Comparison of ENCODE assay signal across 8 cellular contexts in the genomic region with DNA sequence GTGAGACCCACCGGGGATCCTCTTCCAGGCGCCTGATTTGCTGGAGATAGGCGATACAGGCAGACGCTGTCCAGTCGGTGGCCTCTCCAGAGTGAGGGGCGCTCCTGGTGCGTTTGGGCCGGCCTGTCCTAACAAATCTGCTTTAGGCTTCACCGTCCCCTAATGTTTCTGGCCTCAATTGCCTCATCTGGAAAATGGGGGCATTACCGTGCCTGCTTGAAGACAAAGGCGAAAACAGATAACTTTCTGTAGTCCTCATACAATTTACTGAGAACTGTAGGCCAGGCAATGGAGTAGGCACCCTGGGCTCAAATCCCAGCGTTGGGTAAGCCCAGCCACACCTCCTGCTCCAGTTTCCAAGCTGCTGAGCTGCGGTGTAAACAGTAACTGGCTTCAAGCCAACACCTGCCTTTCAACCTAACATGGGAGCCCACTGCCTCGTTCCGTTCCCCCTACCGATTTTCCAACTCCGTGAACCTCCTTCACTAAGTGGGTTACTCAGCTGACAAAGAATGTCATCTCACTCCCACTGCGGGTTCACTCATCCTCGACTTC. TPM values are rescaled to one million over a fixed set of nuclear protein-coding genes. Genes with fewer than 3 reads are reported as not detected.
A peak's percentile ranks its signal among the peaks of the same experiment; 100 is the strongest.
DNase-seq lines count a peak whose midpoint lies in the region; ATAC-seq and TF ChIP-seq lines count a peak whose summit lies in the region.

No MANE protein-coding gene starts in this region.

- CTCF ChIA-PET in PC-9 (lab: Charles Lee): interaction anchor here (1.0 to 1.2 kb wide), 2 partner anchors 298 to 423 kb away, joined by 3 to 4 read pairs; no protein-coding TSS in a partner anchor

- H3K27me3 ChIP-seq in PC-9 (ENCODE audit: insufficient read depth, low read depth) (no peaks in the 10 kb centered on the region), osteoblast (ENCODE audit: insufficient read depth, low read length) (no peaks in the 10 kb centered on the region)

- H4K20me1 ChIP-seq in PC-9 (ENCODE audit: insufficient read depth) (no peaks in the 10 kb centered on the region), osteoblast (ENCODE audit: insufficient read depth, low read length) (no peaks in the 10 kb centered on the region)

- no peaks in the 10 kb centered on the region for H3K9me2 ChIP-seq in PC-9 (ENCODE audit: insufficient read depth)

- H3K9me3 ChIP-seq in PC-9 (ENCODE audit: insufficient read depth, low read depth): no peaks in the 10 kb centered on the region
- H3K9me3 ChIP-seq in osteoblast (ENCODE audit: low read depth, low read length): no peaks in the 10 kb centered on the region

- H3K4me1 ChIP-seq in PC-9 (replicated peaks; ENCODE audit: insufficient read depth): peaks cover 8% of the 10 kb centered on the region; the same call in 1 of the 2 replicates
- H3K4me1 ChIP-seq in osteoblast (ENCODE audit: insufficient read depth, low read length): peaks cover 2% of the 10 kb centered on the region

- H3K4me2 ChIP-seq in PC-9 (peak overlapping the region; percentile 83), osteoblast (ENCODE audit: insufficient read depth, low read length) (peak overlapping the region; percentile 81)

- POLR2A ChIA-PET in PC-9 (lab: Charles Lee; ENCODE audit: unreplicated experiment): no interaction called here

- TF ChIP-seq CTCF in PC-9 (conservative IDR thresholded peaks at IDR 0.05) (no peak), osteoblast (IDR thresholded peaks at IDR 0.05; ENCODE audit: extremely low read depth, low read depth, low read length) (no peak)

- intact Hi-C loops in PC-9 (cut with micrococcal nuclease; ENCODE audit: unreplicated experiment): loop anchor here (10.0 kb wide), 2 partner anchors 358 to 418 kb away; a partner anchor contains a TSS

- H3K27ac ChIP-seq in PC-9: no peak overlapping the region
- H3K27ac ChIP-seq in epithelial cell of prostate: peak overlapping the region; percentile 61
- H3K27ac ChIP-seq in osteoblast (ENCODE audit: low read depth, low read length): peak overlapping the region; percentile 60

- no peak for ATAC-seq in GM18498 (IDR thresholded peaks at IDR 0.05; ENCODE audit: unreplicated experiment)

- peaks cover 10% of the 10 kb centered on the region; the same call in 1 of the 2 replicates for H3F3A ChIP-seq in PC-9 (ENCODE audit: insufficient read depth, low read depth)

- H3K36me3 ChIP-seq in PC-9 (ENCODE audit: low read depth) (no peaks in the 10 kb centered on the region), osteoblast (ENCODE audit: insufficient read depth, low read length) (no peaks in the 10 kb centered on the region)

- H2AFZ ChIP-seq in PC-9 (peak overlapping the region; percentile 64; the same call in 1 of the 2 replicates), osteoblast (ENCODE audit: low read length) (peak overlapping the region; percentile 91)

- BruUV-seq in PC-9 (replicated peaks; lab: Mats Ljungman, UMichigan): no TSS peak

- DNase-seq in NCI-H1417 (lab: John Stamatoyannopoulos, UW) (peak in 2 of 3 experiments; percentile 20 to 54), NCI-H1417 treated with DMSO at 0.1 percent for 48 hours (lab: John Stamatoyannopoulos, UW) (no peak), PC-9 (no peak), epithelial cell of prostate (ENCODE audit: low read depth, low spot score) (no peak), osteoblast (ENCODE audit: insufficient read length, low spot score, missing footprints) (no peak), GF-D8 (lab: John Stamatoyannopoulos, UW) (no peak)
- DNase-seq in activated CD4-positive, alpha-beta T cell treated with anti-CD3 and anti-CD28 coated beads, Interleukin-2, amount 50 U/mL, for 1 hour: no peak

- peak overlapping the region; percentile 70; the same call in 1 of the 2 replicates for H3K4me3 ChIP-seq in PC-9
- peak overlapping the region; percentile 95 for H3K4me3 ChIP-seq in osteoblast (ENCODE audit: insufficient read depth, low read length)

- H3K79me2 ChIP-seq in PC-9 (ENCODE audit: low read depth) (no peaks in the 10 kb centered on the region), osteoblast (ENCODE audit: insufficient read depth, low read length) (peaks cover 3% of the 10 kb centered on the region)

RNA-seq across cellular contexts. Expression of a gene that starts 0.6 kb away (rescaled TPM):
- 3.5 and 4.4 TPM in 2 replicates for total RNA-seq in PC-9 (2021)
- 8.3 and 10.9 TPM in 2 replicates for total RNA-seq in osteoblast

RNA-seq across cellular contexts. Expression of a gene that starts 53.9 kb away (rescaled TPM):
- 25.6 and 34.2 TPM in 2 replicates for total RNA-seq in PC-9 (2021)
- 69.5 and 88.7 TPM in 2 replicates for total RNA-seq in osteoblast

Comparison
In these comparisons a context has a peak if more than half of its experiments do, and no peak if none do; other contexts are left out.
1. DNase-seq: peak in NCI-H1417 (2 of 3); none in NCI-H1417 treated with DMSO at 0.1 percent for 48 hours (single experiment), PC-9 (0 of 2), epithelial cell of prostate (single experiment), osteoblast (single experiment), GF-D8 (single experiment) and activated CD4-positive, alpha-beta T cell treated with anti-CD3 and anti-CD28 coated beads, Interleukin-2, amount 50 U/mL, for 1 hour (single experiment).